Comparison of ENCODE assay signal across 18 cellular contexts in genomic region chr13:27980280-27980998, GRCh38. TPM values are rescaled to one million over a fixed set of nuclear protein-coding genes. Genes with fewer than 3 reads are reported as not detected.
DNase-seq lines count a peak whose midpoint lies in the region; ATAC-seq and TF ChIP-seq lines count a peak whose summit lies in the region.
"Had no signal": no experiment of that assay in that cellular context is flagged by ENCODE, and none has a peak within 500 bp of the region (broad histone marks: within the 10 kb centered on the region; RNA-seq: fewer than 3 reads in every experiment).

No MANE protein-coding gene starts in this region.

- TF ChIP-seq CTCF in nephron (IDR thresholded peaks at IDR 0.05; ENCODE audit: unreplicated experiment in 3 of 3) (no peak), type B pancreatic cell (conservative IDR thresholded peaks at IDR 0.05) (no peak)

- ATAC-seq in Right ventricle myocardium superior (ENCODE audit: poor library complexity) (no peak), GM18498 (IDR thresholded peaks at IDR 0.05; ENCODE audit: unreplicated experiment) (no peak)
- ATAC-seq in effector memory CD8-positive, alpha-beta T cell (replicated peaks) = no peak

- intact Hi-C loops in cardiac septum (cut with DNase I) (loop anchor here (5.0 to 10.0 kb wide), 2 partner anchors 618 to 996 kb away; no protein-coding TSS in a partner anchor), Right ventricle myocardium superior (cut with DNase I) (no loop called here)

- H3K4me3 Mint-ChIP-seq in effector memory CD8-positive, alpha-beta T cell = peak overlapping the region; percentile 25 to 53
- H3K4me3 Mint-ChIP-seq in nephron (peak overlapping the region in 2 of 3 experiments; percentile 27 to 54), type B pancreatic cell (peak overlapping the region; percentile 72)

- no peaks in the 10 kb centered on the region for H3K9me3 Mint-ChIP-seq in effector memory CD8-positive, alpha-beta T cell
- H3K9me3 Mint-ChIP-seq in nephron (no peaks in the 10 kb centered on the region), type B pancreatic cell (no peaks in the 10 kb centered on the region)

- no peaks in the 10 kb centered on the region for H3K36me3 Mint-ChIP-seq in effector memory CD8-positive, alpha-beta T cell (ENCODE audit: insufficient read depth)
- no peaks in the 10 kb centered on the region for H3K36me3 Mint-ChIP-seq in nephron (ENCODE audit: low read depth)
- H3K36me3 Mint-ChIP-seq in type B pancreatic cell = no peaks in the 10 kb centered on the region

- H3K27me3 Mint-ChIP-seq in effector memory CD8-positive, alpha-beta T cell = peaks cover 79 to 92% of the 10 kb centered on the region in 2 donors
- H3K27me3 Mint-ChIP-seq in nephron (ENCODE audit: low read depth) (peaks cover 89% of the 10 kb centered on the region), type B pancreatic cell (peaks cover 90% of the 10 kb centered on the region)

- DNase-seq in cardiac septum (ENCODE audit: low spot score) = peak; percentile 47
- DNase-seq in Right ventricle myocardium superior = no peak
- DNase-seq in effector memory CD8-positive, alpha-beta T cell = no peak
- no peak for DNase-seq in type B pancreatic cell (ENCODE audit: extremely low spot score, unreplicated experiment)
- DNase-seq in stimulated activated CD4-positive, alpha-beta T cell treated with anti-CD3 and anti-CD28 coated beads, Interleukin-2, amount 100 ng/mL, for 24 hours = no peak
- DNase-seq in HUDEP-2 (lab: John Stamatoyannopoulos, UW; ENCODE audit: unreplicated experiment in 76 of 76) = no peak
- DNase-seq: aorta; SJCRH30; stimulated activated CD4-positive, alpha-beta T cell treated with anti-CD3 and anti-CD28 coated beads, Interleukin-1b, Interleukin-23, amount 100 ng/mL, for 48 hours; T1000 had no signal

- H3K4me1 Mint-ChIP-seq in effector memory CD8-positive, alpha-beta T cell (ENCODE audit: low read depth in 2 of 2) = peaks cover 2 to 22% of the 10 kb centered on the region in 2 donors
- H3K4me1 Mint-ChIP-seq in nephron = peaks cover 9% of the 10 kb centered on the region
- H3K4me1 Mint-ChIP-seq in type B pancreatic cell (ENCODE audit: unreplicated experiment) = peaks cover 5% of the 10 kb centered on the region

- H3K27ac Mint-ChIP-seq in effector memory CD8-positive, alpha-beta T cell = no peak overlapping the region
- H3K27ac Mint-ChIP-seq in nephron = no peak overlapping the region
- no peak overlapping the region for H3K27ac Mint-ChIP-seq in type B pancreatic cell

RNA-seq across cellular contexts. Expression of gene URAD, which starts 8.1 kb away (rescaled TPM):
- total RNA-seq in cardiac septum = not detected
- total RNA-seq in Right ventricle myocardium superior = not detected
- total RNA-seq in type B pancreatic cell (ENCODE audit: low replicate concordance) = 0.93 TPM in 1 of 2 replicates, not detected in the other
- total RNA-seq: aorta, esophagus muscularis mucosa, HT1080, kidney epithelial cell, mucosa of gallbladder, renal cortical epithelial cell, SJCRH30, ureter had no signal

RNA-seq across cellular contexts. Expression of gene CDX2, which starts 11.3 kb away (rescaled TPM):
- total RNA-seq in cardiac septum (not detected), Right ventricle myocardium superior (not detected), type B pancreatic cell (ENCODE audit: low replicate concordance) (11.3 and 31.8 TPM in 2 replicates)
- total RNA-seq: aorta, HT1080, kidney epithelial cell, renal cortical epithelial cell, SJCRH30, ureter had no signal

Comparison
In these comparisons a context has a peak if more than half of its experiments do, and no peak if none do; other contexts are left out.
1. RNA of gene CDX2, which starts 11.3 kb away (total RNA-seq): 11.3 to 31.8 TPM in type B pancreatic cell; not detected in cardiac septum (single experiment) and not detected in Right ventricle myocardium superior (single experiment); every median in the first group is over 10 times any median in the second.
2. Peak in every context shown above with its lines, with median percentiles within 50 percentile points of each other: H3K4me3 Mint-ChIP-seq.